ENCODE assay signal across 8 cellular contexts in the genomic region with DNA sequence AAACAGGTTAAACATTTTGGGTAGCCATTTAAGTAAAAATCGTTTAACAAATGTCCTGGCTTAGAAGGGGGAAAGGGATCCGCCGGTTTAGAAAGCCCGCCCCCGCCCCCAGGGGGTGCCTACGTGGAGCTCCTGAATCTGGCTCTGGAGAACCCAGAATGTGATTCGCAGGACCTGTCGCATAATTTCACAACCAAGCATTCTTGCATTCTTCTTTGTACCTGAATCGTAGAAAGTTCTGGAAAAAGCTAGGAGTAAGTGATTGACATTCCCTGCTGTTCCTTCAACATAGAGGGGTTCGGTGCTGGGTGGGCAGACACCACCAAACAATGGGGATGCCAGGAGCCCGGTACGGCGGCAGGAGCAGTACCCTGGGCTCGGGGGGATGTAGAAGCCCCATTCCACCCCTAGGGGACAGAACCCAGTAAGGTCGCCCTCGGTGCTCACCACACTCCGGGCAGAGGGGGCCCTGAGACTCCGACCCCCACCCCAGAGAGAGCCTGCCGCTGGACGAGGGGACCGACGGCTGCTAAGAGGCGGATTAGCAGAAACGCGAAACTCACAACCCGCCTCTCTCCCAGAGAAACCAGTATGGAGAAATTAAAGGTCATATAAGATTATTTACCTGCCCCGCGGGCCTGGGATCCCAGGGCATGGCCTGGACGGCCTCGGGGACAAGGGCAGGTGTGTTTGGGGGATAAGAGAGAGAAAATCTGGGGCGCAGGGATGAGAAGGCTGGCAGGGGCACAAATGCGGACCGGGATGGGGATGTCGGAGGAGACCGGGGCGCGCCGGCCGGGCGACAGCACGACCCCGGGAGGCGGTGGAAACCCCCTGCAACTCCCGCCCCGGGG. TPM values are rescaled to one million over a fixed set of nuclear protein-coding genes. Genes with fewer than 3 reads are reported as not detected.
DNase-seq lines count a peak whose midpoint lies in the region; ATAC-seq, FAIRE-seq and TF ChIP-seq lines count a peak whose summit lies in the region.

No MANE protein-coding gene starts in this region.

- no peaks in the 10 kb centered on the region for H3K9me3 ChIP-seq in colonic mucosa
- H3K9me3 ChIP-seq in lung (ENCODE audit: control insufficient read depth in 2 of 2, insufficient read depth in 1 of 2, low read length in 1 of 2), result no peaks in the 10 kb centered on the region

- H3K27ac ChIP-seq in colonic mucosa, result peak overlapping the region; percentile 48
- peak overlapping the region; percentile 41 to 83 for H3K27ac ChIP-seq in lung (ENCODE audit: low read depth in 1 of 2, low read length in 1 of 2)

- peak; percentile 38 for DNase-seq in D721Med (ENCODE audit: insufficient read length, low spot score)
- peak; percentile 35 for DNase-seq in GM19238 (ENCODE audit: insufficient read length, low spot score)
- DNase-seq in RPMI8226, result peak; percentile 11
- DNase-seq in colonic mucosa, result peak; percentile 27
- no peak for DNase-seq in lung (ENCODE audit: low spot score)
- peak; percentile 72 for DNase-seq in type B pancreatic cell (ENCODE audit: extremely low spot score, unreplicated experiment)
- no peak for DNase-seq in DMS153 (lab: John Stamatoyannopoulos, UW)

- H3K36me3 ChIP-seq in colonic mucosa (no peaks in the 10 kb centered on the region), lung (ENCODE audit: control insufficient read depth in 2 of 2, insufficient read depth in 2 of 2, low read length in 2 of 2) (no peaks in the 10 kb centered on the region)

- peaks cover 6% of the 10 kb centered on the region for H3K4me1 ChIP-seq in colonic mucosa
- peaks cover 6 to 9% of the 10 kb centered on the region in 2 donors for H3K4me1 ChIP-seq in lung (ENCODE audit: control insufficient read depth in 2 of 2, insufficient read depth in 2 of 2, low read length in 2 of 2)

- WGBS in lung, 2 donors, result 1% methylated on average over 45 of the region's 45 CpGs

- ATAC-seq in HG03135 (IDR thresholded peaks at IDR 0.05; ENCODE audit: unreplicated experiment) (peak; percentile 53), lung (ENCODE audit: insufficient read depth, low FRiP score) (peak; percentile 1)

- peaks cover 5% of the 10 kb centered on the region for H3K9me3 Mint-ChIP-seq in type B pancreatic cell

- peaks cover 8% of the 10 kb centered on the region for H3K27me3 ChIP-seq in colonic mucosa
- no peaks in the 10 kb centered on the region for H3K27me3 ChIP-seq in lung (ENCODE audit: control insufficient read depth, insufficient read depth)

- peak overlapping the region in 1 of 2 donors; percentile 32 for H3K9ac ChIP-seq in colonic mucosa (ENCODE audit: low read depth in 2 of 2, low read length in 2 of 2)

- peaks cover 39% of the 10 kb centered on the region for H3K4me1 Mint-ChIP-seq in type B pancreatic cell (ENCODE audit: unreplicated experiment)

- no peaks in the 10 kb centered on the region for H3K27me3 Mint-ChIP-seq in type B pancreatic cell

- H3K4me3 ChIP-seq in colonic mucosa (peak overlapping the region; percentile 66), lung (peak overlapping the region; percentile 74)

- intact Hi-C loops in colonic mucosa (cut with DNase I), result no loop called here

- peak overlapping the region; percentile 99 for H3K4me3 Mint-ChIP-seq in type B pancreatic cell

- peaks cover 14% of the 10 kb centered on the region for H3K36me3 Mint-ChIP-seq in type B pancreatic cell

- no peak for TF ChIP-seq CTCF in D721Med (IDR thresholded peaks at IDR 0.05; ENCODE audit: insufficient read depth, missing control alignments)
- TF ChIP-seq CTCF in colonic mucosa (IDR thresholded peaks at IDR 0.05), result no peak
- TF ChIP-seq CTCF in lung (IDR thresholded peaks at IDR 0.05; ENCODE audit: control extremely low read depth, extremely low read depth), result no peak
- peak; percentile 67 for TF ChIP-seq CTCF in type B pancreatic cell (conservative IDR thresholded peaks at IDR 0.05)

- no peak for FAIRE-seq in D721Med (lab: Jason Lieb, UNC)

- peak overlapping the region; percentile 92 for H3K27ac Mint-ChIP-seq in type B pancreatic cell

RNA-seq across cellular contexts. Expression of gene CSRP2, which starts 0.5 kb away (rescaled TPM):
- total RNA-seq in colonic mucosa, result 1 to 10 TPM; 5.8 to 7.4 TPM
- total RNA-seq in lung, result 10 to 100 TPM; 13.5 to 16.0 TPM
- 10 to 100 TPM; 15.7 to 21.9 TPM for polyA plus RNA-seq in lung
- total RNA-seq in type B pancreatic cell (ENCODE audit: low replicate concordance), result 43.2 and 88.9 TPM in 2 replicates

Comparison
In these comparisons a context has a peak if more than half of its experiments do, and no peak if none do; other contexts are left out.
1. DNase-seq: peak in D721Med (single experiment), GM19238 (single experiment), RPMI8226 (single experiment), colonic mucosa (single experiment) and type B pancreatic cell (single experiment); none in lung (single experiment) and DMS153 (single experiment).